15 cellular contexts compared by ENCODE assay signal in genomic region chr17:81888988-81889595, GRCh38. TPM values are rescaled to one million over a fixed set of nuclear protein-coding genes. Genes with fewer than 3 reads are reported as not detected.
DNase-seq lines count a peak whose midpoint lies in the region; ATAC-seq, FAIRE-seq and TF ChIP-seq lines count a peak whose summit lies in the region.
"Had no signal": no experiment of that assay in that cellular context is flagged by ENCODE, and none has a peak within 500 bp of the region (broad histone marks: within the 10 kb centered on the region; RNA-seq: fewer than 3 reads in every experiment).

No MANE protein-coding gene starts in this region.

- H3K9me3 Mint-ChIP-seq in Caco-2 (ENCODE audit: unreplicated experiment) (no peaks in the 10 kb centered on the region), WTC11 (no peaks in the 10 kb centered on the region), memory B cell (no peaks in the 10 kb centered on the region)

- H3K27ac Mint-ChIP-seq in Caco-2 (ENCODE audit: unreplicated experiment) (peak overlapping the region; percentile 29), WTC11 (peak overlapping the region; percentile 63; the same call in 1 of the 2 replicates), memory B cell (no peak overlapping the region)

- H3K27me3 Mint-ChIP-seq in Caco-2 (ENCODE audit: insufficient read depth, unreplicated experiment) = no peaks in the 10 kb centered on the region
- H3K27me3 Mint-ChIP-seq in WTC11 (ENCODE audit: low read depth) = no peaks in the 10 kb centered on the region
- no peaks in the 10 kb centered on the region for H3K27me3 Mint-ChIP-seq in memory B cell

- intact Hi-C loops in Caco-2 (cut with micrococcal nuclease; ENCODE audit: unreplicated experiment) = no loop called here

- FAIRE-seq in A549 (lab: Jason Lieb, UNC) (no peak), GM12891 (lab: Jason Lieb, UNC) (no peak)
- FAIRE-seq: pancreas had no signal

- H3K27me3 ChIP-seq in Caco-2 (replicated peaks; ENCODE audit: control insufficient read depth, insufficient read depth, low read length) = no peaks in the 10 kb centered on the region
- H3K27me3 ChIP-seq: pancreas had no signal

- POLR2A ChIA-PET in A549 (lab: Yijun Ruan, JAX) = interaction anchor here (1.4 kb wide), 1 partner anchor 10 kb away, joined by 3 read pairs; no protein-coding TSS in a partner anchor
- POLR2A ChIA-PET in Caco-2 (lab: Charles Lee) = no interaction called here
- POLR2A ChIA-PET in WTC11 (lab: Charles Lee) = no interaction called here

- peaks cover 93% of the 10 kb centered on the region for H3K36me3 Mint-ChIP-seq in Caco-2 (ENCODE audit: insufficient read depth, unreplicated experiment)
- H3K36me3 Mint-ChIP-seq in WTC11 = peaks cover 50% of the 10 kb centered on the region
- H3K36me3 Mint-ChIP-seq in memory B cell = peaks cover 24% of the 10 kb centered on the region

- H3K4me3 Mint-ChIP-seq in Caco-2 (ENCODE audit: unreplicated experiment) = peak overlapping the region; percentile 91
- peak overlapping the region; percentile 88 for H3K4me3 Mint-ChIP-seq in WTC11
- H3K4me3 Mint-ChIP-seq in memory B cell = peak overlapping the region; percentile 59

- DNase-seq in A549 (ENCODE audit: low read depth in 1 of 2, low spot score in 1 of 2) = no peak
- no peak for DNase-seq in Caco-2
- no peak for DNase-seq in WTC11 (ENCODE audit: low spot score)
- no peak for DNase-seq in memory B cell (ENCODE audit: low spot score in 2 of 2)
- DNase-seq in hippocampal formation (lab: John Stamatoyannopoulos, UW) = no peak
- no peak for DNase-seq in GOT3 (lab: John Stamatoyannopoulos, UW)
- DNase-seq in GM12891 (ENCODE audit: insufficient read length, low spot score) = no peak
- no peak for DNase-seq in cortex of kidney (lab: John Stamatoyannopoulos, UW)
- DNase-seq: activated CD4-positive, alpha-beta T cell treated with anti-CD3 and anti-CD28 coated beads for 4 hours; anterior cingulate cortex; effector CD8-positive, alpha-beta T cell; left colon; NCI-H1417; NCI-H748 treated with DMSO at 0.1 percent for 48 hours had no signal

- TF ChIP-seq CTCF in A549 (IDR thresholded peaks at IDR 0.05) = no peak
- TF ChIP-seq CTCF in Caco-2 (IDR thresholded peaks at IDR 0.05; ENCODE audit: insufficient read depth in 1 of 2, low read depth in 1 of 2, low read length in 1 of 2, severe bottlenecking in 1 of 2, unreplicated experiment in 1 of 2) = no peak
- no peak for TF ChIP-seq CTCF in WTC11 (IDR thresholded peaks at IDR 0.05)

- WGBS in A549 (ENCODE audit: missing lambda C conversion rate) = 95% methylated on average over 16 of the region's 16 CpGs

- H3K4me1 ChIP-seq in A549 = peaks cover 27% of the 10 kb centered on the region
- H3K4me1 ChIP-seq in Caco-2 = peaks cover 11% of the 10 kb centered on the region

- H3K27ac ChIP-seq in A549 = no peak overlapping the region
- H3K27ac ChIP-seq: pancreas had no signal

- H3K9me3 ChIP-seq in A549 (no peaks in the 10 kb centered on the region), Caco-2 (no peaks in the 10 kb centered on the region)
- H3K9me3 ChIP-seq: pancreas had no signal

- no peak overlapping the region; the same call in 2 of the 3 replicates for H3K4me3 ChIP-seq in A549
- H3K4me3 ChIP-seq in Caco-2 (ENCODE audit: low read depth, low read length) = no peak overlapping the region

- peaks cover 10% of the 10 kb centered on the region for H3K36me3 ChIP-seq in Caco-2 (ENCODE audit: control insufficient read depth, insufficient read depth, low read length)

- no peak for TF ChIP-seq RAD21 in A549 (conservative IDR thresholded peaks at IDR 0.05 in 1 of 2, IDR thresholded peaks at IDR 0.05 in 1 of 2)

- no peak for TF ChIP-seq EP300 in A549 (IDR thresholded peaks at IDR 0.05)

- H3K4me2 ChIP-seq in A549 = peak overlapping the region; percentile 99

- BruUV-seq in Caco-2 (replicated peaks; lab: Mats Ljungman, UMichigan) = no TSS peak

- ATAC-seq in A549 (no peak), WTC11 (no peak), memory B cell (ENCODE audit: low read depth) (no peak)
- ATAC-seq: left colon, pancreas had no signal

- CTCF ChIA-PET in A549 (lab: Yijun Ruan, JAX) = interaction anchor here (1.6 to 11.2 kb wide), 3 partner anchors 18 to 70 kb away, joined by 3 to 126 read pairs (median 7); partner anchors contain the start of genes ARHGDIA and MAFG
- CTCF ChIA-PET in Caco-2 (lab: Charles Lee) = no interaction called here
- CTCF ChIA-PET in WTC11 (lab: Charles Lee) = no interaction called here

- no peaks in the 10 kb centered on the region for H3K4me1 Mint-ChIP-seq in Caco-2 (ENCODE audit: low read depth, unreplicated experiment)
- H3K4me1 Mint-ChIP-seq in WTC11 = peaks cover 11% of the 10 kb centered on the region
- peaks cover 18% of the 10 kb centered on the region for H3K4me1 Mint-ChIP-seq in memory B cell

- no peak for TF ChIP-seq POLR2A in A549 (IDR thresholded peaks at IDR 0.05; ENCODE audit: low read length)
- TF ChIP-seq POLR2A in GM12891 (IDR thresholded peaks at IDR 0.05; ENCODE audit: low read depth, low read length) = no peak

TF ChIP-seq in WTC11, 78 proteins besides CTCF, POLR2A, EP300 and RAD21 (continues in another document):
- no peak for TF ChIP-seq OVOL2 (CRISPR knock-in tag; IDR thresholded peaks at IDR 0.05; ENCODE audit: borderline replicate concordance)
- no peak for TF ChIP-seq GTF2I (CRISPR knock-in tag; conservative IDR thresholded peaks at IDR 0.05)

TF ChIP-seq in GM12891, 5 proteins besides CTCF, POLR2A, EP300 and RAD21:
- TF ChIP-seq PAX5 (IDR thresholded peaks at IDR 0.05; ENCODE audit: insufficient read depth, low read length, severe bottlenecking) (no peak), SPI1 (IDR thresholded peaks at IDR 0.05; ENCODE audit: low read depth, low read length) (no peak), POU2F2 (IDR thresholded peaks at IDR 0.05; ENCODE audit: low read depth, low read length) (no peak), POLR2AphosphoS5 (IDR thresholded peaks at IDR 0.05; ENCODE audit: low read depth, low read length) (no peak), TAF1 (IDR thresholded peaks at IDR 0.05; ENCODE audit: low read depth, low read length) (no peak)

RNA-seq across cellular contexts. Expression of gene ALYREF, which starts 2.3 kb away (rescaled TPM):
- polyA plus RNA-seq in A549 (2011; rRNA removed) (125 and 130 TPM in 2 replicates), A549 (2017; fragmentation: RNase III; extraction: RNeasy Plus Mini Kit Qiagen cat#74134 plus additional on column Dnase treatment) (135 to 164 TPM (median 141 TPM) in 3 replicates)
- polyA plus RNA-seq in A549 (2012; cell fraction: cytosol; rRNA removed) = 331 and 354 TPM in 2 replicates
- 231 and 250 TPM in 2 replicates for polyA plus RNA-seq in A549 (2012; cell fraction: nucleus; rRNA removed)
- polyA minus RNA-seq in A549 (2011; rRNA and poly(A)+ RNA removed) = 175 and 190 TPM in 2 replicates
- total RNA-seq in Caco-2 (2022) (248 and 252 TPM in 2 replicates), WTC11 (2021) (172 to 212 TPM (median 174 TPM) in 3 replicates)
- 112 TPM for polyA plus RNA-seq in GM12891 (2012; ENCODE audit: low read depth, missing spikeins)

RNA-seq across cellular contexts. Expression of gene ANAPC11, which starts 2.4 kb away (rescaled TPM):
- polyA plus RNA-seq in A549 (2011; rRNA removed) (351 and 428 TPM in 2 replicates), A549 (2017; fragmentation: RNase III; extraction: RNeasy Plus Mini Kit Qiagen cat#74134 plus additional on column Dnase treatment) (352 to 382 TPM (median 377 TPM) in 3 replicates)
- 1,168 and 1,461 TPM in 2 replicates for polyA plus RNA-seq in A549 (2012; cell fraction: cytosol; rRNA removed)
- polyA plus RNA-seq in A549 (2012; cell fraction: nucleus; rRNA removed) = 941 and 1,063 TPM in 2 replicates
- 55.5 and 82.6 TPM in 2 replicates for polyA minus RNA-seq in A549 (2011; rRNA and poly(A)+ RNA removed)
- total RNA-seq in Caco-2 (2022) (133 and 140 TPM in 2 replicates), WTC11 (2021) (217 to 249 TPM (median 245 TPM) in 3 replicates)
- polyA plus RNA-seq in GM12891 (2012; ENCODE audit: low read depth, missing spikeins) = 183 TPM

RNA-seq across cellular contexts. Expression of gene NPB, which starts 12.9 kb away (rescaled TPM):
- polyA plus RNA-seq in A549 (2011; rRNA removed) = 0.34 and 0.41 TPM in 2 replicates
- polyA plus RNA-seq in A549 (2012; cell fraction: cytosol; rRNA removed) = 0.41 and 0.48 TPM in 2 replicates
- polyA plus RNA-seq in A549 (2012; cell fraction: nucleus; rRNA removed) = 0.48 and 0.61 TPM in 2 replicates
- 0.29 to 0.45 TPM (median 0.38 TPM) in 3 replicates for polyA plus RNA-seq in A549 (2017; fragmentation: RNase III; extraction: RNeasy Plus Mini Kit Qiagen cat#74134 plus additional on column Dnase treatment)
- 0.78 and 1.1 TPM in 2 replicates for polyA minus RNA-seq in A549 (2011; rRNA and poly(A)+ RNA removed)
- 0.37 and 0.68 TPM in 2 replicates for total RNA-seq in Caco-2 (2022)
- 1.9 to 2.1 TPM (median 1.9 TPM) in 3 replicates for total RNA-seq in WTC11 (2021)
- polyA plus RNA-seq in GM12891 (2012; ENCODE audit: low read depth, missing spikeins) = not detected

RNA-seq across cellular contexts. Expression of gene ARHGDIA, which starts 18.0 kb away (rescaled TPM):
- polyA plus RNA-seq in A549 (2011; rRNA removed) (44.3 and 64.0 TPM in 2 replicates), A549 (2017; fragmentation: RNase III; extraction: RNeasy Plus Mini Kit Qiagen cat#74134 plus additional on column Dnase treatment) (497 to 567 TPM (median 503 TPM) in 3 replicates)
- 289 and 364 TPM in 2 replicates for polyA plus RNA-seq in A549 (2012; cell fraction: cytosol; rRNA removed)
- 444 and 691 TPM in 2 replicates for polyA plus RNA-seq in A549 (2012; cell fraction: nucleus; rRNA removed)
- polyA minus RNA-seq in A549 (2011; rRNA and poly(A)+ RNA removed) = 45.3 and 70.2 TPM in 2 replicates
- total RNA-seq in Caco-2 (2022) (253 and 292 TPM in 2 replicates), WTC11 (2021) (200 to 247 TPM (median 203 TPM) in 3 replicates)
- 203 TPM for polyA plus RNA-seq in GM12891 (2012; ENCODE audit: low read depth, missing spikeins)

RNA-seq across cellular contexts. Expression of gene PCYT2, which starts 22.1 kb away (rescaled TPM):
- polyA plus RNA-seq in A549 (2011; rRNA removed) (7.1 and 7.7 TPM in 2 replicates), A549 (2017; fragmentation: RNase III; extraction: RNeasy Plus Mini Kit Qiagen cat#74134 plus additional on column Dnase treatment) (14.8 to 17.0 TPM (median 16.3 TPM) in 3 replicates)
- 16.6 and 20.5 TPM in 2 replicates for polyA plus RNA-seq in A549 (2012; cell fraction: cytosol; rRNA removed)
- polyA plus RNA-seq in A549 (2012; cell fraction: nucleus; rRNA removed) = 39.2 and 46.7 TPM in 2 replicates
- polyA minus RNA-seq in A549 (2011; rRNA and poly(A)+ RNA removed) = 12.4 and 13.8 TPM in 2 replicates
- total RNA-seq in Caco-2 (2022) (125 and 151 TPM in 2 replicates), WTC11 (2021) (24.7 to 31.4 TPM (median 26.3 TPM) in 3 replicates)
- polyA plus RNA-seq in GM12891 (2012; ENCODE audit: low read depth, missing spikeins) = 20.2 TPM
